Comparison of ENCODE assay signal across 26 cellular contexts in genomic region chr19:7459773-7460172, GRCh38. TPM values are rescaled to one million over a fixed set of nuclear protein-coding genes. Genes with fewer than 3 reads are reported as not detected.
"Had no signal": no experiment of that assay in that cellular context is flagged by ENCODE, and none has a peak within 500 bp of the region (broad histone marks: within the 10 kb centered on the region; RNA-seq: fewer than 3 reads in every experiment).

No MANE protein-coding gene starts in this region.

- H3K4me3 Mint-ChIP-seq: activated CD4-positive, alpha-beta memory T cell treated with anti-CD3 and anti-CD28 coated beads, Interleukin-2, amount 10 ng/mL, durations not matched to agents 7 days and 5 days; activated naive CD8-positive, alpha-beta T cell; effector memory CD8-positive, alpha-beta T cell; nephron progenitor cell; T-helper 1 cell treated with Interleukin-12 subunit alpha and Interleukin-12 subunit beta and Interleukin-4 antibody, amounts not matched to agents 30 μg/mL and 1 μg/mL, for 36 hours had no signal

- H3K4me3 ChIP-seq: adrenal gland, ascending aorta, colonic mucosa, dorsolateral prefrontal cortex, esophagus muscularis mucosa, left ventricle myocardium inferior, mucosa of descending colon, thoracic aorta, upper lobe of left lung had no signal

- H3K27me3 Mint-ChIP-seq: activated CD4-positive, alpha-beta memory T cell treated with anti-CD3 and anti-CD28 coated beads, Interleukin-2, amount 10 ng/mL, durations not matched to agents 7 days and 5 days; activated naive CD8-positive, alpha-beta T cell; effector memory CD8-positive, alpha-beta T cell had no signal

- ATAC-seq: effector memory CD8-positive, alpha-beta T cell; mucosa of descending colon; sciatic nerve had no signal

- H3K27ac Mint-ChIP-seq: activated CD4-positive, alpha-beta memory T cell treated with anti-CD3 and anti-CD28 coated beads, Interleukin-2, amount 10 ng/mL, durations not matched to agents 7 days and 5 days; T-helper 1 cell treated with Interleukin-12 subunit alpha and Interleukin-12 subunit beta and Interleukin-4 antibody, amounts not matched to agents 30 μg/mL and 1 μg/mL, for 36 hours had no signal

- H3K4me1 Mint-ChIP-seq: activated CD4-positive, alpha-beta memory T cell treated with anti-CD3 and anti-CD28 coated beads, Interleukin-2, amount 10 ng/mL, durations not matched to agents 7 days and 5 days; nephron progenitor cell had no signal

- H3K4me1 ChIP-seq: adrenal gland, ascending aorta, colonic mucosa, esophagus muscularis mucosa, left ventricle myocardium inferior, upper lobe of left lung had no signal

- H3K27ac ChIP-seq: ascending aorta, colonic mucosa, dorsolateral prefrontal cortex, esophagus muscularis mucosa, left ventricle myocardium inferior, thoracic aorta, upper lobe of left lung had no signal

- H3K9me3 ChIP-seq: adrenal gland, ascending aorta, colonic mucosa, esophagus muscularis mucosa, left ventricle myocardium inferior, mucosa of descending colon, thoracic aorta, upper lobe of left lung had no signal

- H3K9me3 Mint-ChIP-seq: activated CD4-positive, alpha-beta memory T cell treated with anti-CD3 and anti-CD28 coated beads, Interleukin-2, amount 10 ng/mL, durations not matched to agents 7 days and 5 days; effector memory CD8-positive, alpha-beta T cell had no signal

- DNase-seq: activated CD4-positive, alpha-beta memory T cell treated with anti-CD3 and anti-CD28 coated beads, Interleukin-2, amount 10 ng/mL, durations not matched to agents 7 days and 5 days; activated CD4-positive, alpha-beta T cell treated with anti-CD3 and anti-CD28 coated beads for 48 hours; activated CD4-positive, CD25-positive, alpha-beta regulatory T cell; activated gamma-delta T cell treated with Interleukin-2 at 50 U/mL for 16 hours; adrenal gland; central memory CD4-positive, alpha-beta T cell; colonic mucosa; dorsolateral prefrontal cortex; effector memory CD8-positive, alpha-beta T cell; hippocampal formation; kidney glomerular epithelial cell; left ventricle myocardium inferior; mucosa of descending colon; nephron progenitor cell; nucleus accumbens; posterior cingulate gyrus; small intestine; stimulated activated CD4-positive, alpha-beta T cell treated with anti-CD3 and anti-CD28 coated beads, Interleukin-15, amount 100 ng/mL, for 24 hours; stimulated activated naive CD4-positive, alpha-beta T cell had no signal

- H3K27me3 ChIP-seq: adrenal gland, ascending aorta, colonic mucosa, dorsolateral prefrontal cortex, esophagus muscularis mucosa, upper lobe of left lung had no signal

RNA-seq across cellular contexts. Expression of gene PEX11G, which starts 29.1 kb away (rescaled TPM):
- total RNA-seq: ascending aorta had no signal
